11 cellular contexts compared by ENCODE assay signal in genomic region chr6:108838101-108838717, GRCh38. TPM values are rescaled to one million over a fixed set of nuclear protein-coding genes. Genes with fewer than 3 reads are reported as not detected.
DNase-seq lines count a peak whose midpoint lies in the region; ATAC-seq, FAIRE-seq and TF ChIP-seq lines count a peak whose summit lies in the region.
"Had no signal": no experiment of that assay in that cellular context is flagged by ENCODE, and none has a peak within 500 bp of the region (broad histone marks: within the 10 kb centered on the region; RNA-seq: fewer than 3 reads in every experiment).

No MANE protein-coding gene starts in this region.

- H3K36me3 Mint-ChIP-seq in osteocyte (ENCODE audit: unreplicated experiment), result no peaks in the 10 kb centered on the region

- peak; percentile 65 for TF ChIP-seq CTCF in epithelial cell of proximal tubule (conservative IDR thresholded peaks at IDR 0.05; ENCODE audit: low read depth, low read length)
- peak; percentile 36 for TF ChIP-seq CTCF in osteocyte (IDR thresholded peaks at IDR 0.05)

- peak; percentile 36 for DNase-seq in DMS53 (lab: John Stamatoyannopoulos, UW)
- no peak for DNase-seq in DMS53 treated with DMSO at 0.1 percent for 48 hours (lab: John Stamatoyannopoulos, UW; ENCODE audit: unreplicated experiment)
- peak; percentile 33 for DNase-seq in NT2/D1 (ENCODE audit: low read depth, low spot score)
- DNase-seq in epithelial cell of proximal tubule (ENCODE audit: low read depth), result no peak
- no peak for DNase-seq in osteocyte (ENCODE audit: extremely low spot score, unreplicated experiment)
- no peak for DNase-seq in GM19239 (ENCODE audit: insufficient read length, low spot score)
- DNase-seq in GM23248, result no peak

- FAIRE-seq in GM19239 (lab: Jason Lieb, UNC), result no peak
- FAIRE-seq: A204.1 had no signal

- no peak overlapping the region for H3K27ac Mint-ChIP-seq in osteocyte (ENCODE audit: unreplicated experiment)

- peaks cover 30% of the 10 kb centered on the region for H3K4me1 Mint-ChIP-seq in osteocyte (ENCODE audit: unreplicated experiment)

- no peak for ATAC-seq in GM18519 (IDR thresholded peaks at IDR 0.05; ENCODE audit: low FRiP score, unreplicated experiment)
- ATAC-seq: Right ventricle myocardium inferior had no signal

- H3K36me3 ChIP-seq in NT2/D1 (ENCODE audit: insufficient read depth, insufficient read length, low read length), result no peaks in the 10 kb centered on the region
- H3K36me3 ChIP-seq in GM23248 (ENCODE audit: low read depth), result no peaks in the 10 kb centered on the region

- H4K20me1 ChIP-seq in GM23248 (ENCODE audit: insufficient read depth), result no peaks in the 10 kb centered on the region

- H3K27me3 Mint-ChIP-seq in osteocyte (ENCODE audit: unreplicated experiment), result peaks cover 14% of the 10 kb centered on the region

- H3K9ac ChIP-seq in NT2/D1 (ENCODE audit: insufficient read length, low read depth) (peak overlapping the region; percentile 56), GM23248 (no peak overlapping the region)

- H3K4me3 Mint-ChIP-seq in osteocyte (ENCODE audit: unreplicated experiment), result no peak overlapping the region
- H3K4me3 Mint-ChIP-seq: stimulated activated naive CD8-positive, alpha-beta T cell treated with anti-CD3 and anti-CD28 coated beads, Interleukin-15, Interleukin-2, amounts not matched to agents 100 ng/mL and 50 ng/mL, for 24 hours had no signal

- no peaks in the 10 kb centered on the region for H3K9me2 ChIP-seq in GM23248 (ENCODE audit: insufficient read depth)

- H2AFZ ChIP-seq in GM23248, result no peak overlapping the region

- in situ Hi-C loops in GM23248 (cut with MboI), result loop anchor here (10.0 kb wide), 1 partner anchor 293 kb away; no protein-coding TSS in a partner anchor

- H3K9me3 ChIP-seq in NT2/D1 (ENCODE audit: insufficient read depth, low read length), result no peaks in the 10 kb centered on the region
- H3K9me3 ChIP-seq in GM23248 (ENCODE audit: low read depth), result no peaks in the 10 kb centered on the region

- H3K4me3 ChIP-seq in NT2/D1 (ENCODE audit: insufficient read length, low read depth), result peak overlapping the region; percentile 24
- no peak overlapping the region for H3K4me3 ChIP-seq in epithelial cell of proximal tubule (ENCODE audit: low read depth, low read length)
- no peak overlapping the region for H3K4me3 ChIP-seq in GM23248

- H3K27me3 ChIP-seq in NT2/D1 (ENCODE audit: insufficient read depth, insufficient read length) (no peaks in the 10 kb centered on the region), GM23248 (replicated peaks; ENCODE audit: insufficient read depth) (no peaks in the 10 kb centered on the region)

- WGBS in GM23248 (ENCODE audit: low coverage in 1 of 2, low lambda C conversion rate in 2 of 2, missing lambda C conversion rate in 2 of 2), 2 experiments, result 85% methylated on average over 24 of the region's 24 CpGs

- peaks cover 3% of the 10 kb centered on the region for H3K4me1 ChIP-seq in NT2/D1 (ENCODE audit: insufficient read depth, insufficient read length)
- H3K4me1 ChIP-seq in GM23248 (ENCODE audit: insufficient read depth), result no peaks in the 10 kb centered on the region

- H3F3A ChIP-seq in GM23248 (ENCODE audit: insufficient read depth), result peaks cover 6% of the 10 kb centered on the region; the same call in 1 of the 2 replicates

- no peak overlapping the region for H3K4me2 ChIP-seq in GM23248 (ENCODE audit: unreplicated experiment)

- H3K9me3 Mint-ChIP-seq in osteocyte (ENCODE audit: unreplicated experiment), result no peaks in the 10 kb centered on the region
- H3K9me3 Mint-ChIP-seq: stimulated activated naive CD8-positive, alpha-beta T cell treated with anti-CD3 and anti-CD28 coated beads, Interleukin-15, Interleukin-2, amounts not matched to agents 100 ng/mL and 50 ng/mL, for 24 hours had no signal

- H3K27ac ChIP-seq in GM23248, result no peak overlapping the region

- H3K79me2 ChIP-seq in GM23248 (ENCODE audit: insufficient read depth), result no peaks in the 10 kb centered on the region

RNA-seq across cellular contexts. Expression of gene ARMC2, which starts 10.0 kb away (rescaled TPM):
- total RNA-seq in epithelial cell of proximal tubule (0.58 and 1.7 TPM in 2 replicates), osteocyte (7.6 and 8.3 TPM in 2 replicates)
- total RNA-seq in GM23248 (2014; rRNA removed; shearing (Covaris generic)), result 0.97 and 1.4 TPM in 2 replicates
- polyA plus RNA-seq in GM23248 (2016; fragmentation: Nextera tagmentation; extraction: Ambion mirVana), result 2.5 and 4.4 TPM in 2 replicates

Comparison
In these comparisons a context has a peak if more than half of its experiments do, and no peak if none do; other contexts are left out.
1. DNase-seq: peak in DMS53 (single experiment) and NT2/D1 (single experiment); none in DMS53 treated with DMSO at 0.1 percent for 48 hours (single experiment), epithelial cell of proximal tubule (single experiment), osteocyte (single experiment), GM19239 (single experiment) and GM23248 (single experiment).